ENCODE assay signal across 11 cellular contexts in genomic region chr19:15508035-15508710, GRCh38. TPM values are rescaled to one million over a fixed set of nuclear protein-coding genes. Genes with fewer than 3 reads are reported as not detected.
DNase-seq lines count a peak whose midpoint lies in the region; ATAC-seq and TF ChIP-seq lines count a peak whose summit lies in the region.
"Had no signal": no experiment of that assay in that cellular context is flagged by ENCODE, and none has a peak within 500 bp of the region (broad histone marks: within the 10 kb centered on the region; RNA-seq: fewer than 3 reads in every experiment).

Gene CYP4F22, plus strand, starts transcription at chr19:15508525. Its CDS starts 16,812 bp downstream, at chr19:15525337.

- no peaks in the 10 kb centered on the region for H3K79me2 ChIP-seq in SK-N-SH (ENCODE audit: insufficient read depth)

- H3K4me1 ChIP-seq in SK-N-SH (ENCODE audit: control insufficient read depth in 1 of 2, insufficient read depth in 2 of 2, low read depth in 1 of 2, low read length in 1 of 2): no peaks in the 10 kb centered on the region

- POLR2A ChIA-PET in SK-N-SH (lab: Yijun Ruan, JAX): no interaction called here

- no peak for TF ChIP-seq CTCF in SK-N-SH (IDR thresholded peaks at IDR 0.05)

- H4K20me1 ChIP-seq in SK-N-SH (ENCODE audit: insufficient read depth): no peaks in the 10 kb centered on the region

- peaks cover 17% of the 10 kb centered on the region for H3K27me3 Mint-ChIP-seq in stimulated activated naive CD8-positive, alpha-beta T cell treated with anti-CD3 and anti-CD28 coated beads, Interleukin-15, Interleukin-2, amounts not matched to agents 100 ng/mL and 50 ng/mL, for 24 hours

- H2AFZ ChIP-seq in SK-N-SH (ENCODE audit: low read depth): no peak within 1 kb of the TSS

- peak within 1 kb of the TSS; percentile 37; the same call in 1 of the 2 replicates for H3K4me2 ChIP-seq in SK-N-SH

- no peak within 1 kb of the TSS for H3K27ac Mint-ChIP-seq in stimulated activated naive CD8-positive, alpha-beta T cell treated with anti-CD3 and anti-CD28 coated beads, Interleukin-15, Interleukin-2, amounts not matched to agents 100 ng/mL and 50 ng/mL, for 24 hours

- peaks cover 50% of the 10 kb centered on the region for H3K27me3 ChIP-seq in SK-N-SH (ENCODE audit: insufficient read depth)

- H3K9me3 ChIP-seq in SK-N-SH (no peaks in the 10 kb centered on the region), iPS-18c (ENCODE audit: control insufficient read depth, insufficient read depth, low read length) (peaks cover 2% of the 10 kb centered on the region)

- no peak within 1 kb of the TSS for H3K9ac ChIP-seq in SK-N-SH

- DNase-seq in SK-N-SH (no peak), EL (no peak)
- peak; percentile 22 for DNase-seq in activated CD8-positive, alpha-beta memory T cell treated with anti-CD3 and anti-CD28 coated beads, Interleukin-2, amount 50 U/mL, for 4 hours
- DNase-seq: ACHN, NCI-H2029 treated with DMSO at 0.1 percent for 48 hours, SW 1271 had no signal

- WGBS in SK-N-SH (ENCODE audit: low lambda C conversion rate): 3% methylated on average over 33 of the region's 52 CpGs

- no peaks in the 10 kb centered on the region for H3K9me3 Mint-ChIP-seq in stimulated activated naive CD8-positive, alpha-beta T cell treated with anti-CD3 and anti-CD28 coated beads, Interleukin-15, Interleukin-2, amounts not matched to agents 100 ng/mL and 50 ng/mL, for 24 hours

- no peaks in the 10 kb centered on the region for H3K9me2 ChIP-seq in SK-N-SH

- TF ChIP-seq RAD21 in SK-N-SH (IDR thresholded peaks at IDR 0.05; ENCODE audit: low read length): no peak

- ATAC-seq in SK-N-SH treated with all-trans-retinoic acid at 6 μM for 48 hours (no peak; the same call in 2 of the 3 replicates), GM18517 (IDR thresholded peaks at IDR 0.05; ENCODE audit: unreplicated experiment) (no peak), HG03280 (IDR thresholded peaks at IDR 0.05; ENCODE audit: unreplicated experiment) (no peak)

- no peaks in the 10 kb centered on the region for H3K36me3 Mint-ChIP-seq in stimulated activated naive CD8-positive, alpha-beta T cell treated with anti-CD3 and anti-CD28 coated beads, Interleukin-15, Interleukin-2, amounts not matched to agents 100 ng/mL and 50 ng/mL, for 24 hours (ENCODE audit: low read depth)

- peaks cover 20% of the 10 kb centered on the region for H3K4me1 Mint-ChIP-seq in stimulated activated naive CD8-positive, alpha-beta T cell treated with anti-CD3 and anti-CD28 coated beads, Interleukin-15, Interleukin-2, amounts not matched to agents 100 ng/mL and 50 ng/mL, for 24 hours (ENCODE audit: low read depth)

- no peaks in the 10 kb centered on the region for H3K36me3 ChIP-seq in SK-N-SH (replicated peaks in 1 of 2; ENCODE audit: control insufficient read depth in 1 of 2, insufficient read depth in 2 of 2, low read length in 1 of 2)

- H3K4me3 Mint-ChIP-seq in stimulated activated naive CD8-positive, alpha-beta T cell treated with anti-CD3 and anti-CD28 coated beads, Interleukin-15, Interleukin-2, amounts not matched to agents 100 ng/mL and 50 ng/mL, for 24 hours: peak within 1 kb of the TSS; percentile 79

- no peaks in the 10 kb centered on the region for H3F3A ChIP-seq in SK-N-SH (replicated peaks; ENCODE audit: insufficient read depth)

- TF ChIP-seq EP300 in SK-N-SH (IDR thresholded peaks at IDR 0.05; ENCODE audit: borderline replicate concordance in 1 of 2, low read depth in 1 of 2, low read length in 1 of 2): no peak

- no peak within 1 kb of the TSS for H3K27ac ChIP-seq in SK-N-SH (ENCODE audit: low read depth in 2 of 2, low read length in 1 of 2)

- CTCF ChIA-PET in SK-N-SH (lab: Yijun Ruan, JAX): no interaction called here

- H3K4me3 ChIP-seq in SK-N-SH (ENCODE audit: low read depth in 2 of 2, low read length in 1 of 2): no peak within 1 kb of the TSS
- peak within 1 kb of the TSS; percentile 49; the same call in 1 of the 2 replicates for H3K4me3 ChIP-seq in iPS-18c (ENCODE audit: insufficient read depth, low read depth, low read length)

TF ChIP-seq in SK-N-SH, 30 proteins besides CTCF, POLR2A, EP300 and RAD21 (continues in another document):
- TF ChIP-seq, protein P1, sequence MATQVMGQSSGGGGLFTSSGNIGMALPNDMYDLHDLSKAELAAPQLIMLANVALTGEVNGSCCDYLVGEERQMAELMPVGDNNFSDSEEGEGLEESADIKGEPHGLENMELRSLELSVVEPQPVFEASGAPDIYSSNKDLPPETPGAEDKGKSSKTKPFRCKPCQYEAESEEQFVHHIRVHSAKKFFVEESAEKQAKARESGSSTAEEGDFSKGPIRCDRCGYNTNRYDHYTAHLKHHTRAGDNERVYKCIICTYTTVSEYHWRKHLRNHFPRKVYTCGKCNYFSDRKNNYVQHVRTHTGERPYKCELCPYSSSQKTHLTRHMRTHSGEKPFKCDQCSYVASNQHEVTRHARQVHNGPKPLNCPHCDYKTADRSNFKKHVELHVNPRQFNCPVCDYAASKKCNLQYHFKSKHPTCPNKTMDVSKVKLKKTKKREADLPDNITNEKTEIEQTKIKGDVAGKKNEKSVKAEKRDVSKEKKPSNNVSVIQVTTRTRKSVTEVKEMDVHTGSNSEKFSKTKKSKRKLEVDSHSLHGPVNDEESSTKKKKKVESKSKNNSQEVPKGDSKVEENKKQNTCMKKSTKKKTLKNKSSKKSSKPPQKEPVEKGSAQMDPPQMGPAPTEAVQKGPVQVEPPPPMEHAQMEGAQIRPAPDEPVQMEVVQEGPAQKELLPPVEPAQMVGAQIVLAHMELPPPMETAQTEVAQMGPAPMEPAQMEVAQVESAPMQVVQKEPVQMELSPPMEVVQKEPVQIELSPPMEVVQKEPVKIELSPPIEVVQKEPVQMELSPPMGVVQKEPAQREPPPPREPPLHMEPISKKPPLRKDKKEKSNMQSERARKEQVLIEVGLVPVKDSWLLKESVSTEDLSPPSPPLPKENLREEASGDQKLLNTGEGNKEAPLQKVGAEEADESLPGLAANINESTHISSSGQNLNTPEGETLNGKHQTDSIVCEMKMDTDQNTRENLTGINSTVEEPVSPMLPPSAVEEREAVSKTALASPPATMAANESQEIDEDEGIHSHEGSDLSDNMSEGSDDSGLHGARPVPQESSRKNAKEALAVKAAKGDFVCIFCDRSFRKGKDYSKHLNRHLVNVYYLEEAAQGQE (IDR thresholded peaks at IDR 0.05; ENCODE audit: low read depth, low read length): no peak
- TF ChIP-seq CHD2 (IDR thresholded peaks at IDR 0.05; ENCODE audit: low read length, partially characterized antibody) (no peak), JUND (IDR thresholded peaks at IDR 0.05) (no peak), FOSL2 (IDR thresholded peaks at IDR 0.05; ENCODE audit: borderline replicate concordance, low read depth) (no peak), SMC3 (IDR thresholded peaks at IDR 0.05; ENCODE audit: low read depth, low read length) (no peak), TEAD4 (IDR thresholded peaks at IDR 0.05; ENCODE audit: borderline replicate concordance, insufficient read depth) (no peak), RCOR1 (IDR thresholded peaks at IDR 0.05; ENCODE audit: low read length) (no peak), TCF12 (IDR thresholded peaks at IDR 0.05) (no peak), GABPA (IDR thresholded peaks at IDR 0.05; ENCODE audit: low read depth) (no peak), ELF1 (IDR thresholded peaks at IDR 0.05) (no peak)

TF ChIP-seq in SK-N-SH treated with all-trans-retinoic acid at 6 μM for 48 hours, 23 proteins besides CTCF, POLR2A, EP300 and RAD21 (continues in another document):
- TF ChIP-seq PPARA (CRISPR knock-in tag; IDR thresholded peaks at IDR 0.05; ENCODE audit: borderline replicate concordance) (no peak), ISL1 (CRISPR knock-in tag; IDR thresholded peaks at IDR 0.05) (no peak), GLIS3 (CRISPR knock-in tag; IDR thresholded peaks at IDR 0.05) (no peak), CREB5 (CRISPR knock-in tag; IDR thresholded peaks at IDR 0.05; ENCODE audit: low read depth) (no peak), ZFP3 (CRISPR knock-in tag; IDR thresholded peaks at IDR 0.05) (no peak)
- TF ChIP-seq, protein P2, sequence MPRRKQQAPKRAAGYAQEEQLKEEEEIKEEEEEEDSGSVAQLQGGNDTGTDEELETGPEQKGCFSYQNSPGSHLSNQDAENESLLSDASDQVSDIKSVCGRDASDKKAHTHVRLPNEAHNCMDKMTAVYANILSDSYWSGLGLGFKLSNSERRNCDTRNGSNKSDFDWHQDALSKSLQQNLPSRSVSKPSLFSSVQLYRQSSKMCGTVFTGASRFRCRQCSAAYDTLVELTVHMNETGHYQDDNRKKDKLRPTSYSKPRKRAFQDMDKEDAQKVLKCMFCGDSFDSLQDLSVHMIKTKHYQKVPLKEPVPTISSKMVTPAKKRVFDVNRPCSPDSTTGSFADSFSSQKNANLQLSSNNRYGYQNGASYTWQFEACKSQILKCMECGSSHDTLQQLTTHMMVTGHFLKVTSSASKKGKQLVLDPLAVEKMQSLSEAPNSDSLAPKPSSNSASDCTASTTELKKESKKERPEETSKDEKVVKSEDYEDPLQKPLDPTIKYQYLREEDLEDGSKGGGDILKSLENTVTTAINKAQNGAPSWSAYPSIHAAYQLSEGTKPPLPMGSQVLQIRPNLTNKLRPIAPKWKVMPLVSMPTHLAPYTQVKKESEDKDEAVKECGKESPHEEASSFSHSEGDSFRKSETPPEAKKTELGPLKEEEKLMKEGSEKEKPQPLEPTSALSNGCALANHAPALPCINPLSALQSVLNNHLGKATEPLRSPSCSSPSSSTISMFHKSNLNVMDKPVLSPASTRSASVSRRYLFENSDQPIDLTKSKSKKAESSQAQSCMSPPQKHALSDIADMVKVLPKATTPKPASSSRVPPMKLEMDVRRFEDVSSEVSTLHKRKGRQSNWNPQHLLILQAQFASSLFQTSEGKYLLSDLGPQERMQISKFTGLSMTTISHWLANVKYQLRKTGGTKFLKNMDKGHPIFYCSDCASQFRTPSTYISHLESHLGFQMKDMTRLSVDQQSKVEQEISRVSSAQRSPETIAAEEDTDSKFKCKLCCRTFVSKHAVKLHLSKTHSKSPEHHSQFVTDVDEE (CRISPR knock-in tag; IDR thresholded peaks at IDR 0.05): no peak

RNA-seq across cellular contexts. Expression of gene CYP4F22, which starts in this region (rescaled TPM):
- polyA plus RNA-seq in SK-N-SH (2012; rRNA removed): not detected in 2 replicates
- not detected in 2 replicates for polyA plus RNA-seq in SK-N-SH (2012; cell fraction: cytosol; rRNA removed)
- polyA plus RNA-seq in SK-N-SH (2012; cell fraction: nucleus; rRNA removed): not detected in 2 replicates
